In genomic region chr3:61628636-61629035, GRCh38 we compare ENCODE assay signal across 1 cellular context.
TF ChIP-seq lines count a peak whose summit lies in the region.

No MANE protein-coding gene starts in this region.

TF ChIP-seq in WTC11, 78 proteins besides CTCF, POLR2A, EP300 and RAD21 (continued from another document):
- TF ChIP-seq AFF4 (CRISPR knock-in tag; IDR thresholded peaks at IDR 0.05; ENCODE audit: borderline replicate concordance) (no peak), STAT6 (CRISPR knock-in tag; conservative IDR thresholded peaks at IDR 0.05; ENCODE audit: low read depth) (no peak), RELA (CRISPR knock-in tag; IDR thresholded peaks at IDR 0.05; ENCODE audit: borderline replicate concordance) (no peak), ZNF281 (CRISPR knock-in tag; IDR thresholded peaks at IDR 0.05) (no peak), ATF6 (CRISPR knock-in tag; IDR thresholded peaks at IDR 0.05) (no peak), CBFB (CRISPR knock-in tag; IDR thresholded peaks at IDR 0.05; ENCODE audit: low read depth) (no peak), NR3C1 (CRISPR knock-in tag; conservative IDR thresholded peaks at IDR 0.05; ENCODE audit: low read depth) (no peak), TCF7 (CRISPR knock-in tag; IDR thresholded peaks at IDR 0.05; ENCODE audit: low read depth) (no peak), E2F5 (CRISPR knock-in tag; IDR thresholded peaks at IDR 0.05) (no peak), CREB1 (CRISPR knock-in tag; IDR thresholded peaks at IDR 0.05) (no peak), TP53 (CRISPR knock-in tag; IDR thresholded peaks at IDR 0.05) (no peak), ZNF416 (CRISPR knock-in tag; IDR thresholded peaks at IDR 0.05) (no peak), ZNF121 (CRISPR knock-in tag; IDR thresholded peaks at IDR 0.05) (no peak)
